ENCODE assay signal across 18 cellular contexts in genomic region chr1:11858613-11858967, GRCh38. TPM values are rescaled to one million over a fixed set of nuclear protein-coding genes. Genes with fewer than 3 reads are reported as not detected.
DNase-seq lines count a peak whose midpoint lies in the region; ATAC-seq, FAIRE-seq and TF ChIP-seq lines count a peak whose summit lies in the region.
"Had no signal": no experiment of that assay in that cellular context is flagged by ENCODE, and none has a peak within 500 bp of the region (broad histone marks: within the 10 kb centered on the region; RNA-seq: fewer than 3 reads in every experiment).

NPPB (minus strand) TSS chr1:11858945; CDS start chr1:11858833, 112 bp downstream.

- no peaks in the 10 kb centered on the region for H3K9me3 Mint-ChIP-seq in WTC11
- no peaks in the 10 kb centered on the region for H3K9me3 Mint-ChIP-seq in activated CD4-positive, alpha-beta memory T cell treated with anti-CD3 and anti-CD28 coated beads for 36 hours
- H3K9me3 Mint-ChIP-seq: activated CD8-positive, alpha-beta T cell treated with anti-CD3 and anti-CD28 coated beads for 36 hours had no signal

- H3K27me3 Mint-ChIP-seq in WTC11 (ENCODE audit: low read depth) = peaks cover 46% of the 10 kb centered on the region
- peaks cover 56% of the 10 kb centered on the region for H3K27me3 Mint-ChIP-seq in activated CD4-positive, alpha-beta memory T cell treated with anti-CD3 and anti-CD28 coated beads for 36 hours

- H3K4me3 Mint-ChIP-seq in WTC11 = peak within 1 kb of the TSS; percentile 29
- no peak within 1 kb of the TSS for H3K4me3 Mint-ChIP-seq in activated CD4-positive, alpha-beta memory T cell treated with anti-CD3 and anti-CD28 coated beads for 36 hours
- H3K4me3 Mint-ChIP-seq: activated CD8-positive, alpha-beta T cell treated with anti-CD3 and anti-CD28 coated beads for 36 hours had no signal

- H2AFZ ChIP-seq in SK-N-SH (ENCODE audit: low read depth) = no peak within 1 kb of the TSS

- POLR2A ChIA-PET in SK-N-SH (lab: Yijun Ruan, JAX) (no interaction called here), WTC11 (lab: Charles Lee) (no interaction called here)
- POLR2A ChIA-PET in activated CD4-positive, alpha-beta memory T cell treated with anti-CD3 and anti-CD28 coated beads for 36 hours (lab: Charles Lee) = no interaction called here

- H3K36me3 ChIP-seq in SK-N-SH (replicated peaks in 1 of 2; ENCODE audit: control insufficient read depth in 1 of 2, insufficient read depth in 2 of 2, low read length in 1 of 2) (no peaks in the 10 kb centered on the region), iPS-15b (ENCODE audit: control insufficient read depth, insufficient read depth, low read length) (no peaks in the 10 kb centered on the region), small intestine (ENCODE audit: control insufficient read depth in 2 of 2, insufficient read depth in 2 of 2, low read length in 2 of 2) (no peaks in the 10 kb centered on the region)
- H3K36me3 ChIP-seq: colonic mucosa, ovary had no signal

- H3K4me1 Mint-ChIP-seq in WTC11 = no peaks in the 10 kb centered on the region
- H3K4me1 Mint-ChIP-seq in activated CD4-positive, alpha-beta memory T cell treated with anti-CD3 and anti-CD28 coated beads for 36 hours (ENCODE audit: low read depth) = no peaks in the 10 kb centered on the region

- no peaks in the 10 kb centered on the region for H3K36me3 Mint-ChIP-seq in WTC11
- no peaks in the 10 kb centered on the region for H3K36me3 Mint-ChIP-seq in activated CD4-positive, alpha-beta memory T cell treated with anti-CD3 and anti-CD28 coated beads for 36 hours

- no peak for ATAC-seq in SK-N-SH treated with all-trans-retinoic acid at 6 μM for 48 hours
- ATAC-seq in WTC11 = no peak
- no peak for ATAC-seq in HG03442 (IDR thresholded peaks at IDR 0.05; ENCODE audit: unreplicated experiment)

- 94% methylated on average over 3 of the region's 16 CpGs for WGBS in SK-N-SH (ENCODE audit: low lambda C conversion rate)
- WGBS in small intestine, 3 donors = 21 to 24% (median 22%) methylated on average over 16 of the region's 16 CpGs

- H3K9me2 ChIP-seq in SK-N-SH = no peaks in the 10 kb centered on the region

- H4K20me1 ChIP-seq in SK-N-SH (ENCODE audit: insufficient read depth) = no peaks in the 10 kb centered on the region

- CTCF ChIA-PET in SK-N-SH (lab: Yijun Ruan, JAX) = interaction anchor here (2.2 kb wide), 1 partner anchor 34 kb away, joined by 5 read pairs; no protein-coding TSS in a partner anchor
- CTCF ChIA-PET in WTC11 (lab: Charles Lee) = interaction anchor here (0.9 to 1.5 kb wide), 6 partner anchors 17 to 109 kb away, joined by 3 to 11 read pairs (median 4); no protein-coding TSS in a partner anchor
- CTCF ChIA-PET in activated CD4-positive, alpha-beta memory T cell treated with anti-CD3 and anti-CD28 coated beads for 36 hours (lab: Charles Lee) = no interaction called here

- TF ChIP-seq RAD21 in SK-N-SH (IDR thresholded peaks at IDR 0.05; ENCODE audit: low read length) = no peak

- H3K27ac Mint-ChIP-seq in WTC11 = no peak within 1 kb of the TSS
- H3K27ac Mint-ChIP-seq in activated CD4-positive, alpha-beta memory T cell treated with anti-CD3 and anti-CD28 coated beads for 36 hours = no peak within 1 kb of the TSS
- H3K27ac Mint-ChIP-seq: activated CD8-positive, alpha-beta T cell treated with anti-CD3 and anti-CD28 coated beads for 36 hours had no signal

- H3K4me1 ChIP-seq in SK-N-SH (ENCODE audit: control insufficient read depth in 1 of 2, insufficient read depth in 2 of 2, low read depth in 1 of 2, low read length in 1 of 2) = peaks cover 0 to 11% of the 10 kb centered on the region in 2 experiments; a peak in 1 of 4 replicates
- no peaks in the 10 kb centered on the region for H3K4me1 ChIP-seq in iPS-15b (ENCODE audit: control insufficient read depth, insufficient read depth, low read length)
- H3K4me1 ChIP-seq in small intestine (ENCODE audit: control insufficient read depth in 2 of 2, insufficient read depth in 1 of 2, low read depth in 1 of 2, low read length in 1 of 2) = no peaks in the 10 kb centered on the region
- H3K4me1 ChIP-seq: colonic mucosa had no signal

- H3K4me3 ChIP-seq in SK-N-SH (ENCODE audit: low read depth in 2 of 2, low read length in 1 of 2) = peak within 1 kb of the TSS in 1 of 2 experiments; percentile 12; a peak in 1 of 4 replicates
- H3K4me3 ChIP-seq in iPS-15b (ENCODE audit: low read depth, low read length) = peak within 1 kb of the TSS; percentile 35
- H3K4me3 ChIP-seq in small intestine (ENCODE audit: low read depth in 1 of 2, low read length in 2 of 2) = no peak within 1 kb of the TSS
- H3K4me3 ChIP-seq: colonic mucosa, ovary had no signal

- H3K79me2 ChIP-seq in SK-N-SH (ENCODE audit: insufficient read depth) = no peaks in the 10 kb centered on the region

- TF ChIP-seq CTCF in SK-N-SH (IDR thresholded peaks at IDR 0.05) (no peak), WTC11 (IDR thresholded peaks at IDR 0.05) (no peak)

- H3K27ac ChIP-seq in SK-N-SH (ENCODE audit: low read depth in 2 of 2, low read length in 1 of 2) (no peak within 1 kb of the TSS), small intestine (ENCODE audit: low read depth in 1 of 2, low read length in 1 of 2) (no peak within 1 kb of the TSS)
- H3K27ac ChIP-seq: 22Rv1, C4-2B, colonic mucosa, ovary had no signal

- no peak for FAIRE-seq in small intestine (lab: Jason Lieb, UNC)

- peak within 1 kb of the TSS; percentile 24; the same call in 1 of the 2 replicates for H3K4me2 ChIP-seq in SK-N-SH

- intact Hi-C loops in activated CD4-positive, alpha-beta memory T cell treated with anti-CD3 and anti-CD28 coated beads for 36 hours (cut with micrococcal nuclease) = no loop called here

- no peak within 1 kb of the TSS for H3K9ac ChIP-seq in SK-N-SH
- no peak within 1 kb of the TSS for H3K9ac ChIP-seq in iPS-15b (ENCODE audit: low read depth, low read length)

- no peaks in the 10 kb centered on the region for H3F3A ChIP-seq in SK-N-SH (replicated peaks; ENCODE audit: insufficient read depth)

- peaks cover 5% of the 10 kb centered on the region; the same call in 1 of the 2 replicates for H3K27me3 ChIP-seq in SK-N-SH (ENCODE audit: insufficient read depth)
- peaks cover 37% of the 10 kb centered on the region for H3K27me3 ChIP-seq in iPS-15b (ENCODE audit: control insufficient read depth, insufficient read depth, low read length)
- H3K27me3 ChIP-seq in small intestine (ENCODE audit: control insufficient read depth in 2 of 2, insufficient read depth in 2 of 2, low read length in 2 of 2) = peaks cover 2 to 27% of the 10 kb centered on the region in 2 donors
- H3K27me3 ChIP-seq: ovary had no signal

- TF ChIP-seq EP300 in SK-N-SH (IDR thresholded peaks at IDR 0.05; ENCODE audit: borderline replicate concordance in 1 of 2, low read depth in 1 of 2, low read length in 1 of 2) = no peak

- no peak for DNase-seq in SK-N-SH
- DNase-seq in WTC11 (ENCODE audit: low spot score) = no peak
- no peak for DNase-seq in small intestine
- no peak for DNase-seq in KG1 (lab: John Stamatoyannopoulos, UW)
- DNase-seq in activated CD4-positive, alpha-beta memory T cell treated with anti-CD3 and anti-CD28 coated beads for 36 hours = no peak
- DNase-seq: DMS153, NCI-H1694, NCI-H345 had no signal

- H3K9me3 ChIP-seq in SK-N-SH (no peaks in the 10 kb centered on the region), iPS-15b (ENCODE audit: control insufficient read depth, insufficient read depth, low read length) (no peaks in the 10 kb centered on the region), small intestine (ENCODE audit: control insufficient read depth, low read depth) (no peaks in the 10 kb centered on the region)
- H3K9me3 ChIP-seq: colonic mucosa, ovary had no signal

TF ChIP-seq in SK-N-SH, 30 proteins besides CTCF, POLR2A, EP300 and RAD21 (continues in another document):
- TF ChIP-seq YY1 (IDR thresholded peaks at IDR 0.05; ENCODE audit: low read depth) = no peak

TF ChIP-seq in SK-N-SH treated with all-trans-retinoic acid at 6 μM for 48 hours, 23 proteins besides CTCF, POLR2A, EP300 and RAD21:
- TF ChIP-seq SNAI2 (CRISPR knock-in tag; IDR thresholded peaks at IDR 0.05) (no peak), ISL1 (CRISPR knock-in tag; IDR thresholded peaks at IDR 0.05) (no peak)
TF ChIP-seq in SK-N-SH treated with all-trans-retinoic acid at 6 μM for 48 hours: peak in this region for 0.

TF ChIP-seq in WTC11, 78 proteins besides CTCF, POLR2A, EP300 and RAD21 (continues in another document):
- TF ChIP-seq E2F5 (CRISPR knock-in tag; IDR thresholded peaks at IDR 0.05) = no peak
- no peak for TF ChIP-seq CDX4 (CRISPR knock-in tag; IDR thresholded peaks at IDR 0.05; ENCODE audit: borderline replicate concordance)
- TF ChIP-seq TEAD1 (CRISPR knock-in tag; IDR thresholded peaks at IDR 0.05) = no peak
- no peak for TF ChIP-seq ZNF232 (CRISPR knock-in tag; IDR thresholded peaks at IDR 0.05)
- TF ChIP-seq ETV6 (CRISPR knock-in tag; IDR thresholded peaks at IDR 0.05) = no peak
- TF ChIP-seq TP53 (CRISPR knock-in tag; IDR thresholded peaks at IDR 0.05) = no peak
- TF ChIP-seq E2F1 (CRISPR knock-in tag; IDR thresholded peaks at IDR 0.05) = no peak

RNA-seq across cellular contexts. Expression of gene NPPB, which starts in this region (rescaled TPM):
- polyA plus RNA-seq in SK-N-SH (2012; rRNA removed) (0.55 and 0.85 TPM in 2 replicates), small intestine (100 to 1,000 TPM in 1 of 3 donors, 10 to 100 TPM in 1, under 1 TPM in 1; 0.39 to 145 (median 19.7) TPM)
- polyA plus RNA-seq in SK-N-SH (2012; cell fraction: cytosol; rRNA removed) = 0.18 and 0.49 TPM in 2 replicates
- 1.4 and 2.9 TPM in 2 replicates for polyA plus RNA-seq in SK-N-SH (2012; cell fraction: nucleus; rRNA removed)
- total RNA-seq in WTC11 (2021) = 0.27 TPM in 1 of 3 replicates, not detected in the others
- not detected for total RNA-seq in activated CD4-positive, alpha-beta memory T cell treated with anti-CD3 and anti-CD28 coated beads for 36 hours
- total RNA-seq: activated CD8-positive, alpha-beta T cell treated with anti-CD3 and anti-CD28 coated beads for 36 hours; colonic mucosa; liver; ovary; T-helper 1 cell treated with Interleukin-12 subunit alpha and Interleukin-12 subunit beta and Interleukin-4 antibody, amounts not matched to agents 30 ng/mL and 1 ng/mL, for 36 hours had no signal
- polyA plus RNA-seq: liver had no signal
